In genomic region chr18:48638451-48638850, GRCh38 we compare ENCODE assay signal across 13 cellular contexts.
DNase-seq lines count a peak whose midpoint lies in the region; ATAC-seq and TF ChIP-seq lines count a peak whose summit lies in the region.
"Had no signal": no experiment of that assay in that cellular context is flagged by ENCODE, and none has a peak within 500 bp of the region (broad histone marks: within the 10 kb centered on the region; RNA-seq: fewer than 3 reads in every experiment).

No MANE protein-coding gene starts in this region.

- no peak overlapping the region for H3K27ac ChIP-seq in osteoblast (ENCODE audit: low read depth, low read length)
- H3K27ac ChIP-seq: BLaER1 treated with 17β-estradiol and CSF1 and Interleukin-3, amounts not matched to agents 10 nM and 100 nM had no signal

- CTCF ChIA-PET in Caco-2 (lab: Charles Lee) = no interaction called here

- peak; percentile 18 for DNase-seq in natural killer cell treated with Interleukin-12 subunit alpha and Interleukin-12 subunit beta and Interleukin-15 and Interleukin-18, amount 100 ng/mL, for 72 hours (ENCODE audit: low spot score)
- DNase-seq in natural killer cell = no peak
- DNase-seq in glutamatergic neuron = peak; percentile 4
- peak; percentile 55 for DNase-seq in osteoblast (ENCODE audit: insufficient read length, low spot score, missing footprints)
- DNase-seq in Caco-2 = no peak
- no peak for DNase-seq in CD14-positive monocyte (ENCODE audit: low spot score)
- DNase-seq in GOT3 (lab: John Stamatoyannopoulos, UW) = no peak
- DNase-seq in stimulated activated naive CD4-positive, alpha-beta T cell treated with Interleukin-2 at 50 U/mL for 16 hours (lab: John Stamatoyannopoulos, UW) = no peak
- DNase-seq: ACHN; CD4-positive, alpha-beta T cell; DMS79 had no signal

- no peak overlapping the region for H3K27ac Mint-ChIP-seq in natural killer cell treated with Interleukin-12 subunit alpha and Interleukin-12 subunit beta and Interleukin-15 and Interleukin-18, amount 100 ng/mL, for 72 hours
- H3K27ac Mint-ChIP-seq in natural killer cell (no peak overlapping the region), glutamatergic neuron (ENCODE audit: unreplicated experiment) (no peak overlapping the region), Caco-2 (ENCODE audit: unreplicated experiment) (no peak overlapping the region), CD14-positive monocyte (no peak overlapping the region)
- H3K27ac Mint-ChIP-seq: CD4-positive, alpha-beta T cell had no signal

- H3K4me3 ChIP-seq in osteoblast (ENCODE audit: insufficient read depth, low read length) (no peak overlapping the region), Caco-2 (ENCODE audit: low read depth, low read length) (no peak overlapping the region)
- H3K4me3 ChIP-seq: BLaER1 treated with 17β-estradiol and CSF1 and Interleukin-3, amounts not matched to agents 10 nM and 100 nM; GM12878 had no signal

- H3K4me1 ChIP-seq in osteoblast (ENCODE audit: insufficient read depth, low read length) (peaks cover 13% of the 10 kb centered on the region), Caco-2 (no peaks in the 10 kb centered on the region)

- H3K4me2 ChIP-seq in osteoblast (ENCODE audit: insufficient read depth, low read length) = no peak overlapping the region
- H3K4me2 ChIP-seq: BLaER1 treated with 17β-estradiol and CSF1 and Interleukin-3, amounts not matched to agents 10 nM and 100 nM had no signal

- BruUV-seq in Caco-2 (replicated peaks; lab: Mats Ljungman, UMichigan) = no TSS peak

- no peaks in the 10 kb centered on the region for H3K36me3 Mint-ChIP-seq in natural killer cell treated with Interleukin-12 subunit alpha and Interleukin-12 subunit beta and Interleukin-15 and Interleukin-18, amount 100 ng/mL, for 72 hours
- no peaks in the 10 kb centered on the region for H3K36me3 Mint-ChIP-seq in natural killer cell
- H3K36me3 Mint-ChIP-seq in glutamatergic neuron (ENCODE audit: unreplicated experiment) = peaks cover 8% of the 10 kb centered on the region
- peaks cover 5% of the 10 kb centered on the region for H3K36me3 Mint-ChIP-seq in Caco-2 (ENCODE audit: insufficient read depth, unreplicated experiment)
- peaks cover 5 to 13% of the 10 kb centered on the region in 2 donors for H3K36me3 Mint-ChIP-seq in CD14-positive monocyte

- H3K9me3 ChIP-seq in osteoblast (ENCODE audit: low read depth, low read length) (no peaks in the 10 kb centered on the region), Caco-2 (no peaks in the 10 kb centered on the region)
- H3K9me3 ChIP-seq: BLaER1 treated with 17β-estradiol and CSF1 and Interleukin-3, amounts not matched to agents 10 nM and 100 nM had no signal

- TF ChIP-seq CTCF in natural killer cell (IDR thresholded peaks at IDR 0.05) = no peak
- TF ChIP-seq CTCF in glutamatergic neuron (IDR thresholded peaks at IDR 0.05; ENCODE audit: partially characterized antibody, unreplicated experiment) = no peak
- no peak for TF ChIP-seq CTCF in osteoblast (IDR thresholded peaks at IDR 0.05; ENCODE audit: extremely low read depth, low read depth, low read length)
- TF ChIP-seq CTCF in Caco-2 (IDR thresholded peaks at IDR 0.05; ENCODE audit: insufficient read depth in 1 of 2, low read depth in 1 of 2, low read length in 1 of 2, severe bottlenecking in 1 of 2, unreplicated experiment in 1 of 2) = no peak
- no peak for TF ChIP-seq CTCF in CD14-positive monocyte (IDR thresholded peaks at IDR 0.05)

- peaks cover 4% of the 10 kb centered on the region for H3K79me2 ChIP-seq in osteoblast (ENCODE audit: insufficient read depth, low read length)

- H3K9me3 Mint-ChIP-seq in natural killer cell treated with Interleukin-12 subunit alpha and Interleukin-12 subunit beta and Interleukin-15 and Interleukin-18, amount 100 ng/mL, for 72 hours = no peaks in the 10 kb centered on the region
- peaks cover 2% of the 10 kb centered on the region in 2 donors for H3K9me3 Mint-ChIP-seq in natural killer cell
- H3K9me3 Mint-ChIP-seq in glutamatergic neuron (ENCODE audit: unreplicated experiment) = peaks cover 8% of the 10 kb centered on the region
- no peaks in the 10 kb centered on the region for H3K9me3 Mint-ChIP-seq in Caco-2 (ENCODE audit: unreplicated experiment)
- peaks cover 1 to 6% (median 3%) of the 10 kb centered on the region in 7 donors for H3K9me3 Mint-ChIP-seq in CD14-positive monocyte
- H3K9me3 Mint-ChIP-seq: CD4-positive, alpha-beta T cell had no signal

- no peaks in the 10 kb centered on the region for H3K27me3 Mint-ChIP-seq in natural killer cell treated with Interleukin-12 subunit alpha and Interleukin-12 subunit beta and Interleukin-15 and Interleukin-18, amount 100 ng/mL, for 72 hours
- H3K27me3 Mint-ChIP-seq in natural killer cell (ENCODE audit: low read depth in 2 of 2) = no peaks in the 10 kb centered on the region
- peaks cover 4% of the 10 kb centered on the region for H3K27me3 Mint-ChIP-seq in glutamatergic neuron (ENCODE audit: unreplicated experiment)
- no peaks in the 10 kb centered on the region for H3K27me3 Mint-ChIP-seq in Caco-2 (ENCODE audit: insufficient read depth, unreplicated experiment)
- peaks cover 2% of the 10 kb centered on the region in 3 donors for H3K27me3 Mint-ChIP-seq in CD14-positive monocyte (ENCODE audit: low read depth in 3 of 3)

- H3K36me3 ChIP-seq in osteoblast (ENCODE audit: insufficient read depth, low read length) (peaks cover 10% of the 10 kb centered on the region), Caco-2 (ENCODE audit: control insufficient read depth, insufficient read depth, low read length) (no peaks in the 10 kb centered on the region)

- H2AFZ ChIP-seq in osteoblast (ENCODE audit: low read length) = no peak overlapping the region

- peaks cover 85% of the 10 kb centered on the region for H4K20me1 ChIP-seq in osteoblast (ENCODE audit: insufficient read depth, low read length)
- H4K20me1 ChIP-seq: BLaER1 treated with 17β-estradiol and CSF1 and Interleukin-3, amounts not matched to agents 10 nM and 100 nM had no signal

- no peak overlapping the region for H3K4me3 Mint-ChIP-seq in natural killer cell treated with Interleukin-12 subunit alpha and Interleukin-12 subunit beta and Interleukin-15 and Interleukin-18, amount 100 ng/mL, for 72 hours
- H3K4me3 Mint-ChIP-seq in natural killer cell = no peak overlapping the region
- no peak overlapping the region for H3K4me3 Mint-ChIP-seq in glutamatergic neuron (ENCODE audit: unreplicated experiment)
- H3K4me3 Mint-ChIP-seq in Caco-2 (ENCODE audit: unreplicated experiment) = no peak overlapping the region
- H3K4me3 Mint-ChIP-seq in CD14-positive monocyte = no peak overlapping the region
- H3K4me3 Mint-ChIP-seq: CD4-positive, alpha-beta T cell had no signal

- no peaks in the 10 kb centered on the region for H3K4me1 Mint-ChIP-seq in natural killer cell treated with Interleukin-12 subunit alpha and Interleukin-12 subunit beta and Interleukin-15 and Interleukin-18, amount 100 ng/mL, for 72 hours (ENCODE audit: low read depth in 2 of 2)
- H3K4me1 Mint-ChIP-seq in natural killer cell = no peaks in the 10 kb centered on the region
- H3K4me1 Mint-ChIP-seq in glutamatergic neuron (ENCODE audit: low read depth, unreplicated experiment) = peaks cover 4% of the 10 kb centered on the region
- H3K4me1 Mint-ChIP-seq in Caco-2 (ENCODE audit: low read depth, unreplicated experiment) = no peaks in the 10 kb centered on the region
- H3K4me1 Mint-ChIP-seq in CD14-positive monocyte = no peaks in the 10 kb centered on the region

- H3K27me3 ChIP-seq in osteoblast (ENCODE audit: insufficient read depth, low read length) (no peaks in the 10 kb centered on the region), Caco-2 (replicated peaks; ENCODE audit: control insufficient read depth, insufficient read depth, low read length) (no peaks in the 10 kb centered on the region)
- H3K27me3 ChIP-seq: BLaER1 treated with 17β-estradiol and CSF1 and Interleukin-3, amounts not matched to agents 10 nM and 100 nM had no signal

- intact Hi-C loops in natural killer cell (cut with micrococcal nuclease) (no loop called here), Caco-2 (cut with micrococcal nuclease; ENCODE audit: unreplicated experiment) (no loop called here), CD14-positive monocyte (cut with micrococcal nuclease) (no loop called here)

- POLR2A ChIA-PET in Caco-2 (lab: Charles Lee) = no interaction called here

- ATAC-seq in natural killer cell treated with Interleukin-12 subunit alpha and Interleukin-12 subunit beta and Interleukin-15 and Interleukin-18, amount 100 ng/mL, for 72 hours = no peak
- ATAC-seq in natural killer cell = no peak
- ATAC-seq: GM12878 had no signal

Comparison
In these comparisons a context has a peak if more than half of its experiments do, and no peak if none do; other contexts are left out.
1. DNase-seq: peak in natural killer cell treated with Interleukin-12 subunit alpha and Interleukin-12 subunit beta and Interleukin-15 and Interleukin-18, amount 100 ng/mL, for 72 hours (single experiment), glutamatergic neuron (single experiment) and osteoblast (single experiment); none in natural killer cell (single experiment), Caco-2 (0 of 2), CD14-positive monocyte (single experiment), GOT3 (single experiment) and stimulated activated naive CD4-positive, alpha-beta T cell treated with Interleukin-2 at 50 U/mL for 16 hours (single experiment).